ENCODE assay signal across 19 cellular contexts in genomic region chr6:15352229-15352628, GRCh38.
DNase-seq lines count a peak whose midpoint lies in the region; ATAC-seq and TF ChIP-seq lines count a peak whose summit lies in the region.
"Had no signal": no experiment of that assay in that cellular context is flagged by ENCODE, and none has a peak within 500 bp of the region (broad histone marks: within the 10 kb centered on the region; RNA-seq: fewer than 3 reads in every experiment).

No MANE protein-coding gene starts in this region.

- peaks cover 60% of the 10 kb centered on the region for H3F3A ChIP-seq in GM23248 (ENCODE audit: insufficient read depth)

- no peak overlapping the region for H3K4me3 ChIP-seq in ACC112 (ENCODE audit: low read depth, low read length)
- peak overlapping the region; percentile 16; the same call in 1 of the 2 replicates for H3K4me3 ChIP-seq in GM23248
- H3K4me3 ChIP-seq in left lung: no peak overlapping the region
- no peak overlapping the region for H3K4me3 ChIP-seq in mucosa of descending colon
- H3K4me3 ChIP-seq: coronary artery had no signal

- no peaks in the 10 kb centered on the region for H3K9me2 ChIP-seq in GM23248 (ENCODE audit: insufficient read depth)

- peaks cover 85% of the 10 kb centered on the region for H3K36me3 Mint-ChIP-seq in activated T-helper 17 cell treated with anti-CD3 and anti-CD28 coated beads, Interleukin-2, amount 50 U/mL, for 72 hours (ENCODE audit: low read depth)

- peaks cover 44% of the 10 kb centered on the region for H3K4me1 Mint-ChIP-seq in activated T-helper 17 cell treated with anti-CD3 and anti-CD28 coated beads, Interleukin-2, amount 50 U/mL, for 72 hours

- peak; percentile 32 for DNase-seq in GM23248
- DNase-seq in left lung: no peak
- no peak for DNase-seq in KBM-7
- DNase-seq in mucosa of descending colon: no peak
- DNase-seq in NCI-H2171 treated with DMSO at 0.1 percent for 48 hours (lab: John Stamatoyannopoulos, UW): no peak
- DNase-seq: activated CD8-positive, alpha-beta memory T cell treated with anti-CD3 and anti-CD28 coated beads for 24 hours; activated naive CD4-positive, alpha-beta T cell treated with anti-CD3 and anti-CD28 coated beads, Interleukin-2, amount 10 ng/mL, durations not matched to agents 7 days and 5 days; activated T-cell treated with anti-CD3 and anti-CD28 coated beads, Interleukin-2, amount 50 U/mL, for 48 hours; CD4-positive, CD25-positive, alpha-beta regulatory T cell; naive B cell; retina; stimulated activated CD4-positive, alpha-beta T cell treated with anti-CD3 and anti-CD28 coated beads, Interleukin-4, amount 100 ng/mL, for 1 hour; stimulated activated naive B cell treated with anti-CD40 and anti-IgM and Interleukin-4, amounts not matched to agents 10 μg/mL and 1 μg/mL and 100 μg/mL, for 72 hours had no signal

- H3K9me3 Mint-ChIP-seq in activated T-helper 17 cell treated with anti-CD3 and anti-CD28 coated beads, Interleukin-2, amount 50 U/mL, for 72 hours: no peaks in the 10 kb centered on the region
- H3K9me3 Mint-ChIP-seq: activated naive CD4-positive, alpha-beta T cell treated with anti-CD3 and anti-CD28 coated beads, Interleukin-2, amount 10 ng/mL, durations not matched to agents 7 days and 5 days; CD4-positive, CD25-positive, alpha-beta regulatory T cell; IgD-negative memory B cell; naive B cell; stimulated activated naive B cell treated with anti-CD40 and anti-IgM and Interleukin-4, amounts not matched to agents 10 μg/mL and 1 μg/mL and 100 μg/mL, for 72 hours had no signal

- intact Hi-C loops in left lung (cut with DNase I): no loop called here
- intact Hi-C loops in mucosa of descending colon (cut with DNase I, micrococcal nuclease): no loop called here

- H3K27ac Mint-ChIP-seq in activated T-helper 17 cell treated with anti-CD3 and anti-CD28 coated beads, Interleukin-2, amount 50 U/mL, for 72 hours: peak overlapping the region; percentile 83
- H3K27ac Mint-ChIP-seq: activated naive CD4-positive, alpha-beta T cell treated with anti-CD3 and anti-CD28 coated beads, Interleukin-2, amount 10 ng/mL, durations not matched to agents 7 days and 5 days; stimulated activated naive B cell treated with anti-CD40 and anti-IgM and Interleukin-4, amounts not matched to agents 10 μg/mL and 1 μg/mL and 100 μg/mL, for 72 hours had no signal

- no peaks in the 10 kb centered on the region for H3K27me3 ChIP-seq in ACC112 (ENCODE audit: insufficient read depth, low read length)
- H3K27me3 ChIP-seq in GM23248 (replicated peaks; ENCODE audit: insufficient read depth): no peaks in the 10 kb centered on the region
- no peaks in the 10 kb centered on the region for H3K27me3 ChIP-seq in left lung

- H2AFZ ChIP-seq in ACC112 (ENCODE audit: low read length, unreplicated experiment) (no peak overlapping the region), GM23248 (no peak overlapping the region)

- H3K4me1 ChIP-seq in ACC112 (ENCODE audit: control insufficient read depth, insufficient read depth, low read length, unreplicated experiment): peaks cover 36% of the 10 kb centered on the region
- peaks cover 45% of the 10 kb centered on the region for H3K4me1 ChIP-seq in GM23248 (ENCODE audit: insufficient read depth)
- H3K4me1 ChIP-seq in left lung: peaks cover 4 to 64% of the 10 kb centered on the region in 2 donors
- H3K4me1 ChIP-seq in mucosa of descending colon (ENCODE audit: low read depth): no peaks in the 10 kb centered on the region

- TF ChIP-seq CTCF in left lung (IDR thresholded peaks at IDR 0.05) (no peak), mucosa of descending colon (IDR thresholded peaks at IDR 0.05) (no peak)

- H3K79me2 ChIP-seq in ACC112 (ENCODE audit: control insufficient read depth, insufficient read depth, low read length, unreplicated experiment) (peaks cover 44% of the 10 kb centered on the region), GM23248 (ENCODE audit: insufficient read depth) (peaks cover 98% of the 10 kb centered on the region)

- no peaks in the 10 kb centered on the region for H3K27me3 Mint-ChIP-seq in activated T-helper 17 cell treated with anti-CD3 and anti-CD28 coated beads, Interleukin-2, amount 50 U/mL, for 72 hours
- H3K27me3 Mint-ChIP-seq: activated naive CD4-positive, alpha-beta T cell treated with anti-CD3 and anti-CD28 coated beads, Interleukin-2, amount 10 ng/mL, durations not matched to agents 7 days and 5 days; CD4-positive, CD25-positive, alpha-beta regulatory T cell; IgD-negative memory B cell; naive B cell; stimulated activated naive B cell treated with anti-CD40 and anti-IgM and Interleukin-4, amounts not matched to agents 10 μg/mL and 1 μg/mL and 100 μg/mL, for 72 hours had no signal

- no peaks in the 10 kb centered on the region for H3K9me3 ChIP-seq in GM23248 (ENCODE audit: low read depth)
- H3K9me3 ChIP-seq in left lung: no peaks in the 10 kb centered on the region
- no peaks in the 10 kb centered on the region for H3K9me3 ChIP-seq in mucosa of descending colon

- peak overlapping the region; percentile 44 for H3K4me3 Mint-ChIP-seq in activated T-helper 17 cell treated with anti-CD3 and anti-CD28 coated beads, Interleukin-2, amount 50 U/mL, for 72 hours
- H3K4me3 Mint-ChIP-seq: activated naive CD4-positive, alpha-beta T cell treated with anti-CD3 and anti-CD28 coated beads, Interleukin-2, amount 10 ng/mL, durations not matched to agents 7 days and 5 days; CD4-positive, CD25-positive, alpha-beta regulatory T cell; IgD-negative memory B cell; stimulated activated naive B cell treated with anti-CD40 and anti-IgM and Interleukin-4, amounts not matched to agents 10 μg/mL and 1 μg/mL and 100 μg/mL, for 72 hours had no signal

- H3K27ac ChIP-seq in ACC112 (ENCODE audit: low read depth, low read length): peak overlapping the region; percentile 58
- peak overlapping the region; percentile 68 for H3K27ac ChIP-seq in GM23248
- no peak overlapping the region for H3K27ac ChIP-seq in left lung
- H3K27ac ChIP-seq: coronary artery had no signal

- H3K36me3 ChIP-seq in ACC112 (ENCODE audit: insufficient read depth, low read length): no peaks in the 10 kb centered on the region
- no peaks in the 10 kb centered on the region for H3K36me3 ChIP-seq in GM23248 (ENCODE audit: low read depth)
- H3K36me3 ChIP-seq in left lung: no peaks in the 10 kb centered on the region
- H3K36me3 ChIP-seq in mucosa of descending colon (ENCODE audit: low read depth): no peaks in the 10 kb centered on the region

- in situ Hi-C loops in GM23248 (cut with MboI) (no loop called here), KBM-7 (cut with MboI; ENCODE audit: low pct_unique_long_range_greater_than_20kb, low sequenced_read_pairs) (no loop called here)

- ATAC-seq in activated T-helper 17 cell treated with anti-CD3 and anti-CD28 coated beads, Interleukin-2, amount 50 U/mL, for 72 hours (replicated peaks): peak; percentile 25
- peak; percentile 21 for ATAC-seq in left lung
- no peak for ATAC-seq in mucosa of descending colon
- no peak for ATAC-seq in GM21786 (IDR thresholded peaks at IDR 0.05; ENCODE audit: unreplicated experiment)
- ATAC-seq: HCT116; stimulated activated naive B cell treated with anti-CD40 and anti-IgM and Interleukin-4, amounts not matched to agents 10 μg/mL and 1 μg/mL and 100 μg/mL, for 72 hours had no signal

- 63 to 70% methylated on average over 4 of the region's 4 CpGs for WGBS in GM23248 (ENCODE audit: low coverage in 1 of 2, low lambda C conversion rate in 2 of 2, missing lambda C conversion rate in 2 of 2), 2 experiments

- peak overlapping the region; percentile 60 for H3K4me2 ChIP-seq in GM23248 (ENCODE audit: unreplicated experiment)

- H4K20me1 ChIP-seq in GM23248 (ENCODE audit: insufficient read depth): peaks cover 21% of the 10 kb centered on the region; the same call in 1 of the 2 replicates

- H3K9ac ChIP-seq in GM23248: peak overlapping the region; percentile 37; the same call in 1 of the 2 replicates

Comparison
In these comparisons a context has a peak if more than half of its experiments do, and no peak if none do; other contexts are left out.
1. H3K27ac ChIP-seq: peak in ACC112 (single experiment) and GM23248 (single experiment); none in left lung (0 of 2).
2. ATAC-seq: peak in activated T-helper 17 cell treated with anti-CD3 and anti-CD28 coated beads, Interleukin-2, amount 50 U/mL, for 72 hours (single experiment) and left lung (single experiment); none in mucosa of descending colon (single experiment) and GM21786 (single experiment).